In the genomic region with DNA sequence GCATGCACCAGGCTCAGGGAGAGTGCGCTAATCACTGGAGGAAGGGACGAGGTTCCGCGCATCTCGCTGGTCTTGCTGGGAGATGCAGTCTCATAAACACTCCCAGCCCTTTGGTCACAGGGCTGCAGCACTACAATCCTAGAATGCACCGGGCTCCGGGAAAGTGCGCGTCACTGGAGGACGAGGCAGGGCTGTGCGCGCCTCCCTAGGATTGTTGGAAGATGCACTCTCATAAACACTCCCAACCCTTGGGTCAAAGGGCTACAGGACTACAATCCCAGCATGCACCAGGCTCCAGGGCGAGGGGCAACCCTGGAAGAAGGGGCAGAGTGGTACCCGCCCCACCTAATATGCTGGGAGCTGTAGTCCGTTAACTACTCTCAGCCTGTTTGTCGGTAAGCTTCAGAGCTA, we compare ENCODE assay signal across 7 cellular contexts.
DNase-seq lines count a peak whose midpoint lies in the region; ATAC-seq and TF ChIP-seq lines count a peak whose summit lies in the region.
"Not testable (repeated sequence)": the region's sequence is repeated elsewhere in the genome, so short reads cannot be mapped to it uniquely, and the experiment has no call there.

No MANE protein-coding gene starts in this region.

- H3K27me3 ChIP-seq in iPS-20b (ENCODE audit: insufficient read depth, low read length), result not testable (repeated sequence)

- H3K4me3 Mint-ChIP-seq in activated naive CD8-positive, alpha-beta T cell treated with anti-CD3 and anti-CD28 coated beads, Interleukin-2, amount 50 U/mL, for 24 hours, result peak overlapping the region; percentile 78
- peak overlapping the region; percentile 90 for H3K4me3 Mint-ChIP-seq in nephron progenitor cell

- not testable (repeated sequence) for H3K36me3 ChIP-seq in iPS-20b (ENCODE audit: insufficient read depth, low read depth, low read length)

- not testable (repeated sequence) for TF ChIP-seq CTCF in epithelial cell of esophagus (IDR thresholded peaks at IDR 0.05; ENCODE audit: insufficient read depth, low read depth, low read length, missing control alignments); nephron progenitor cell (IDR thresholded peaks at IDR 0.05)

- peak overlapping the region; percentile 61; the same call in 1 of the 2 replicates for H3K4me3 ChIP-seq in GM08714 (ENCODE audit: low read length)
- H3K4me3 ChIP-seq in epithelial cell of esophagus (ENCODE audit: low read length), result peak overlapping the region; percentile 20
- H3K4me3 ChIP-seq in iPS-20b (ENCODE audit: low read length), result peak overlapping the region; percentile 87

- ATAC-seq in activated naive CD8-positive, alpha-beta T cell treated with anti-CD3 and anti-CD28 coated beads, Interleukin-2, amount 50 U/mL, for 24 hours, result not testable (repeated sequence)

- not testable (repeated sequence) for H3K4me1 ChIP-seq in iPS-20b (ENCODE audit: insufficient read depth, low read length)

- H3K27me3 Mint-ChIP-seq in activated naive CD8-positive, alpha-beta T cell treated with anti-CD3 and anti-CD28 coated beads, Interleukin-2, amount 50 U/mL, for 24 hours; nephron progenitor cell (ENCODE audit: low read depth, poor library complexity): not testable (repeated sequence)

- H3K4me1 Mint-ChIP-seq in activated naive CD8-positive, alpha-beta T cell treated with anti-CD3 and anti-CD28 coated beads, Interleukin-2, amount 50 U/mL, for 24 hours, result peaks cover 18% of the 10 kb centered on the region
- peaks cover 29% of the 10 kb centered on the region for H3K4me1 Mint-ChIP-seq in nephron progenitor cell

- H3K9me3 Mint-ChIP-seq in activated naive CD8-positive, alpha-beta T cell treated with anti-CD3 and anti-CD28 coated beads, Interleukin-2, amount 50 U/mL, for 24 hours; nephron progenitor cell: not testable (repeated sequence)

- H3K36me3 Mint-ChIP-seq in activated naive CD8-positive, alpha-beta T cell treated with anti-CD3 and anti-CD28 coated beads, Interleukin-2, amount 50 U/mL, for 24 hours (ENCODE audit: low read depth); nephron progenitor cell (ENCODE audit: low read depth): not testable (repeated sequence)

- peak overlapping the region; percentile 73; the same call in 1 of the 2 replicates for H3K9ac ChIP-seq in iPS-20b (ENCODE audit: low read depth, low read length)

- not testable (repeated sequence) for H3K27ac Mint-ChIP-seq in activated naive CD8-positive, alpha-beta T cell treated with anti-CD3 and anti-CD28 coated beads, Interleukin-2, amount 50 U/mL, for 24 hours; nephron progenitor cell

- not testable (repeated sequence) for H3K27ac ChIP-seq in iPS-20b (ENCODE audit: low read length)

- not testable (repeated sequence) for H3K9me3 ChIP-seq in iPS-20b (ENCODE audit: insufficient read depth, low read depth, low read length)

- DNase-seq in RPMI8226 (peak; percentile 88), epithelial cell of esophagus (ENCODE audit: low read depth) (peak; percentile 50), nephron progenitor cell (peak; percentile 79)
- DNase-seq in activated naive CD8-positive, alpha-beta T cell treated with anti-CD3 and anti-CD28 coated beads, Interleukin-2, amount 50 U/mL, for 24 hours, result peak; percentile 25
- peak; percentile 23 to 27 for DNase-seq in stimulated activated CD4-positive, alpha-beta T cell treated with anti-CD3 and anti-CD28 coated beads, Interleukin-15, amount 100 ng/mL, for 48 hours (ENCODE audit: low read depth in 2 of 2)

Comparison
In these comparisons a context has a peak if more than half of its experiments do, and no peak if none do; other contexts are left out.
1. H3K4me3 ChIP-seq: peak in every context shown above with its lines; median percentile 87 in iPS-20b; 61 in GM08714; 20 in epithelial cell of esophagus.
2. DNase-seq: peak in every context shown above with its lines; median percentile 88 in RPMI8226; 79 in nephron progenitor cell; 50 in epithelial cell of esophagus; 25 in activated naive CD8-positive, alpha-beta T cell treated with anti-CD3 and anti-CD28 coated beads, Interleukin-2, amount 50 U/mL, for 24 hours; 25 in stimulated activated CD4-positive, alpha-beta T cell treated with anti-CD3 and anti-CD28 coated beads, Interleukin-15, amount 100 ng/mL, for 48 hours.